In the genomic region with DNA sequence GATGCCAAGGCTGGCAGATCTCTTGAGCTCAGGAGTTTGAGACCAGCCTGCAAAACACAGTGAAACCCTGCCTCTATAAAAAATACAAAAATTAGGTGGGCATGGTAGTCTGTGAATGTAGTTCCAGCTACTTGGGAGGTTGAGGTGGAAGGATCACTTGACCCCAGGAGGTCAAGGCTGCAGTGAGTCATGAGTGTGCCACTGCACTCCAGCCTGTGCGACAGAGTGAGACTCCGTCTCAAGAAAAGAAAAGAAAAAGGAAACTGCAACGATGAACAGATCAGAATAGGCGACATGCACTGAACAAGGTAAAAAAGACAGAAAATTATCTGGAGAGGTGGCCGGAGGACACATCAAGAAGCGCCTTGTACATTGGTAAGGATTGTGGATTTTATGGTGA, we compare ENCODE assay signal across 21 cellular contexts.
DNase-seq lines count a peak whose midpoint lies in the region; FAIRE-seq and TF ChIP-seq lines count a peak whose summit lies in the region.
"Had no signal": no experiment of that assay in that cellular context is flagged by ENCODE, and none has a peak within 500 bp of the region (broad histone marks: within the 10 kb centered on the region; RNA-seq: fewer than 3 reads in every experiment).

No MANE protein-coding gene starts in this region.

- no peak for FAIRE-seq in kidney (lab: Jason Lieb, UNC)

- no peak overlapping the region for H2BK5ac ChIP-seq in trophoblast cell (ENCODE audit: low read depth, low read length, poor library complexity)

- TF ChIP-seq CTCF in OCI-LY3 (IDR thresholded peaks at IDR 0.05; ENCODE audit: low read depth, low read length) (no peak), stomach (IDR thresholded peaks at IDR 0.05) (no peak), kidney (IDR thresholded peaks at IDR 0.05; ENCODE audit: borderline replicate concordance, extremely low read depth, insufficient read depth) (no peak)

- peak overlapping the region; percentile 78 for H3K4me3 Mint-ChIP-seq in activated T-cell treated with anti-CD3 and anti-CD28 coated beads, Interleukin-2, amount 50 U/mL, for 24 hours
- peak overlapping the region; percentile 76 for H3K4me3 Mint-ChIP-seq in activated naive CD8-positive, alpha-beta T cell treated with anti-CD3 and anti-CD28 coated beads for 36 hours

- H3K27ac ChIP-seq in OCI-LY3 (ENCODE audit: low read length) (peak overlapping the region; percentile 25), trophoblast cell (ENCODE audit: low read depth, low read length) (no peak overlapping the region), stomach (no peak overlapping the region), kidney (ENCODE audit: low read depth in 2 of 2, low read length in 2 of 2) (no peak overlapping the region)
- H3K27ac ChIP-seq: colonic mucosa, transverse colon had no signal

- TF ChIP-seq EP300 in stomach (IDR thresholded peaks at IDR 0.05), result no peak

- H3K36me3 ChIP-seq in OCI-LY3 (replicated peaks; ENCODE audit: low read depth, low read length) (peaks cover 8% of the 10 kb centered on the region), trophoblast cell (ENCODE audit: control insufficient read depth in 1 of 2, insufficient read depth in 2 of 2, low read length in 2 of 2) (no peaks in the 10 kb centered on the region), stomach (no peaks in the 10 kb centered on the region), kidney (ENCODE audit: control insufficient read depth in 1 of 2, insufficient read depth in 2 of 2, low read length in 2 of 2) (no peaks in the 10 kb centered on the region)
- H3K36me3 ChIP-seq: BLaER1 treated with 17β-estradiol and CSF1 and Interleukin-3, amounts not matched to agents 10 nM and 100 nM; colonic mucosa; transverse colon had no signal

- H3K79me1 ChIP-seq in trophoblast cell (ENCODE audit: low read length), result peaks cover 1% of the 10 kb centered on the region

- H3K36me3 Mint-ChIP-seq in activated T-cell treated with anti-CD3 and anti-CD28 coated beads, Interleukin-2, amount 50 U/mL, for 24 hours (ENCODE audit: low read depth), result peaks cover 74% of the 10 kb centered on the region
- peaks cover 42% of the 10 kb centered on the region for H3K36me3 Mint-ChIP-seq in activated naive CD8-positive, alpha-beta T cell treated with anti-CD3 and anti-CD28 coated beads for 36 hours

- no peak overlapping the region for H3K4me3 ChIP-seq in OCI-LY3 (ENCODE audit: low read length)
- no peak overlapping the region for H3K4me3 ChIP-seq in trophoblast cell (ENCODE audit: low read depth, low read length)
- H3K4me3 ChIP-seq in stomach, result no peak overlapping the region
- H3K4me3 ChIP-seq in kidney (ENCODE audit: low read length in 2 of 2), result no peak overlapping the region
- H3K4me3 ChIP-seq: BLaER1 treated with 17β-estradiol and CSF1 and Interleukin-3, amounts not matched to agents 10 nM and 100 nM; colonic mucosa; smooth muscle cell; transverse colon had no signal

- H3K79me2 ChIP-seq in OCI-LY3 (ENCODE audit: low read length), result no peaks in the 10 kb centered on the region
- H3K79me2 ChIP-seq in trophoblast cell (ENCODE audit: control insufficient read depth, insufficient read depth, low read length, poor library complexity), result peaks cover 1% of the 10 kb centered on the region

- H3K9ac ChIP-seq in OCI-LY3 (ENCODE audit: low read length) (no peak overlapping the region), trophoblast cell (ENCODE audit: low read length) (no peak overlapping the region), kidney (ENCODE audit: low read length in 2 of 2) (no peak overlapping the region)
- H3K9ac ChIP-seq: BLaER1 treated with 17β-estradiol and CSF1 and Interleukin-3, amounts not matched to agents 10 nM and 100 nM; SK-N-SH had no signal

- peak overlapping the region; percentile 10 for H4K8ac ChIP-seq in trophoblast cell (ENCODE audit: low read depth, low read length)

- H3K14ac ChIP-seq in trophoblast cell (ENCODE audit: low read length), result no peak overlapping the region

- H3K9me3 ChIP-seq in OCI-LY3 (ENCODE audit: insufficient read depth, low read length), result peaks cover 5% of the 10 kb centered on the region; the same call in 1 of the 2 replicates
- no peaks in the 10 kb centered on the region for H3K9me3 ChIP-seq in trophoblast cell (ENCODE audit: insufficient read depth, low read depth, low read length)
- H3K9me3 ChIP-seq in stomach, result no peaks in the 10 kb centered on the region
- H3K9me3 ChIP-seq in kidney (ENCODE audit: control insufficient read depth in 1 of 2, low read length in 2 of 2), result no peaks in the 10 kb centered on the region
- H3K9me3 ChIP-seq: colonic mucosa, SK-N-SH, transverse colon had no signal

- no peak overlapping the region for H3K4me2 ChIP-seq in OCI-LY3 (ENCODE audit: low read length)
- H3K4me2 ChIP-seq in trophoblast cell (ENCODE audit: low read length), result no peak overlapping the region
- H3K4me2 ChIP-seq: SK-N-SH, smooth muscle cell had no signal

- H4K12ac ChIP-seq in trophoblast cell (ENCODE audit: low read depth, low read length), result no peak overlapping the region

- H3K9me3 Mint-ChIP-seq in activated T-cell treated with anti-CD3 and anti-CD28 coated beads, Interleukin-2, amount 50 U/mL, for 24 hours, result peaks cover 6% of the 10 kb centered on the region
- H3K9me3 Mint-ChIP-seq in activated naive CD8-positive, alpha-beta T cell treated with anti-CD3 and anti-CD28 coated beads for 36 hours, result peaks cover 17% of the 10 kb centered on the region

- H3K27me3 Mint-ChIP-seq in activated T-cell treated with anti-CD3 and anti-CD28 coated beads, Interleukin-2, amount 50 U/mL, for 24 hours, result no peaks in the 10 kb centered on the region
- H3K27me3 Mint-ChIP-seq in activated naive CD8-positive, alpha-beta T cell treated with anti-CD3 and anti-CD28 coated beads for 36 hours, result no peaks in the 10 kb centered on the region

- H3K18ac ChIP-seq in trophoblast cell (ENCODE audit: low read length), result no peak overlapping the region

- no peak overlapping the region for H3K4ac ChIP-seq in trophoblast cell (ENCODE audit: low read depth, low read length)

- H2AK5ac ChIP-seq in trophoblast cell (ENCODE audit: low read length), result no peak overlapping the region

- H2BK120ac ChIP-seq in trophoblast cell (ENCODE audit: insufficient read depth, low read length, poor library complexity), result no peak overlapping the region

- H4K91ac ChIP-seq in trophoblast cell (ENCODE audit: low read depth, low read length), result no peak overlapping the region

- no peak for DNase-seq in activated T-cell treated with anti-CD3 and anti-CD28 coated beads, Interleukin-2, amount 50 U/mL, for 24 hours
- DNase-seq in activated T-cell treated with anti-CD3 and anti-CD28 coated beads, Interleukin-2, amount 50 U/mL, for 1 hour, result no peak
- no peak for DNase-seq in activated naive CD8-positive, alpha-beta T cell treated with anti-CD3 and anti-CD28 coated beads for 36 hours
- DNase-seq in trophoblast cell (no peak), stomach (no peak), OCI-M1 (lab: John Stamatoyannopoulos, UW) (no peak), kidney (no peak)
- DNase-seq: colonic mucosa; DMS 273 treated with DMSO at 0.1 percent for 48 hours; islet precursor cell; Karpas-422; NCI-H187; NCI-H226; NCI-H748 treated with DMSO at 0.1 percent for 48 hours; retina; SK-N-SH; stimulated activated naive CD4-positive, alpha-beta T cell treated with Interleukin-2 at 50 U/mL for 16 hours; transverse colon had no signal

- no CpG with 5 or more reads among the region's 6 CpGs for WGBS in trophoblast cell (ENCODE audit: extremely low coverage, insufficient coverage, insufficient read length)
- WGBS in stomach, 5 donors, result 61 to 94% (median 75%) methylated on average over 6 of the region's 6 CpGs

- peak overlapping the region; percentile 90 for H3K27ac Mint-ChIP-seq in activated T-cell treated with anti-CD3 and anti-CD28 coated beads, Interleukin-2, amount 50 U/mL, for 24 hours
- peak overlapping the region; percentile 86 for H3K27ac Mint-ChIP-seq in activated naive CD8-positive, alpha-beta T cell treated with anti-CD3 and anti-CD28 coated beads for 36 hours

- H2BK12ac ChIP-seq in trophoblast cell (ENCODE audit: low read length), result no peak overlapping the region

- peaks cover 88% of the 10 kb centered on the region for H3K4me1 Mint-ChIP-seq in activated T-cell treated with anti-CD3 and anti-CD28 coated beads, Interleukin-2, amount 50 U/mL, for 24 hours (ENCODE audit: low read depth)
- H3K4me1 Mint-ChIP-seq in activated naive CD8-positive, alpha-beta T cell treated with anti-CD3 and anti-CD28 coated beads for 36 hours, result peaks cover 81% of the 10 kb centered on the region

- intact Hi-C loops in stomach (cut with DNase I; ENCODE audit: low total_unique reads), result no loop called here
- intact Hi-C loops in kidney (cut with DNase I), result no loop called here

- no peak for TF ChIP-seq POLR2A in stomach (IDR thresholded peaks at IDR 0.05)

- H3K4me1 ChIP-seq in OCI-LY3 (ENCODE audit: low read length) (peaks cover 53% of the 10 kb centered on the region), trophoblast cell (ENCODE audit: control insufficient read depth in 1 of 2, insufficient read depth in 2 of 2, low read length in 2 of 2) (peaks cover 2 to 3% of the 10 kb centered on the region in 2 experiments), stomach (no peaks in the 10 kb centered on the region), kidney (ENCODE audit: control insufficient read depth in 1 of 2, insufficient read depth in 1 of 2, low read depth in 1 of 2, low read length in 2 of 2) (no peaks in the 10 kb centered on the region)
- H3K4me1 ChIP-seq: colonic mucosa, transverse colon had no signal

- H2AFZ ChIP-seq in OCI-LY3 (ENCODE audit: low read depth, low read length) (0 out of 2 replicates have a peak overlapping the region, but pooled peaks have one; percentile 10), trophoblast cell (ENCODE audit: insufficient read depth, low read length, poor library complexity) (no peak overlapping the region)

- H3K23ac ChIP-seq in trophoblast cell (ENCODE audit: low read length), result no peak overlapping the region

- no peaks in the 10 kb centered on the region for H4K20me1 ChIP-seq in OCI-LY3 (ENCODE audit: insufficient read depth, low read length)
- H4K20me1 ChIP-seq: BLaER1 treated with 17β-estradiol and CSF1 and Interleukin-3, amounts not matched to agents 10 nM and 100 nM had no signal

- no peaks in the 10 kb centered on the region for H3K27me3 ChIP-seq in OCI-LY3 (ENCODE audit: low read depth, low read length)
- H3K27me3 ChIP-seq in trophoblast cell (ENCODE audit: insufficient read depth, low read length), result no peaks in the 10 kb centered on the region
- no peaks in the 10 kb centered on the region for H3K27me3 ChIP-seq in stomach
- H3K27me3 ChIP-seq: BLaER1 treated with 17β-estradiol and CSF1 and Interleukin-3, amounts not matched to agents 10 nM and 100 nM; colonic mucosa; transverse colon had no signal
